Comparison of ENCODE assay signal across 14 cellular contexts in the genomic region with DNA sequence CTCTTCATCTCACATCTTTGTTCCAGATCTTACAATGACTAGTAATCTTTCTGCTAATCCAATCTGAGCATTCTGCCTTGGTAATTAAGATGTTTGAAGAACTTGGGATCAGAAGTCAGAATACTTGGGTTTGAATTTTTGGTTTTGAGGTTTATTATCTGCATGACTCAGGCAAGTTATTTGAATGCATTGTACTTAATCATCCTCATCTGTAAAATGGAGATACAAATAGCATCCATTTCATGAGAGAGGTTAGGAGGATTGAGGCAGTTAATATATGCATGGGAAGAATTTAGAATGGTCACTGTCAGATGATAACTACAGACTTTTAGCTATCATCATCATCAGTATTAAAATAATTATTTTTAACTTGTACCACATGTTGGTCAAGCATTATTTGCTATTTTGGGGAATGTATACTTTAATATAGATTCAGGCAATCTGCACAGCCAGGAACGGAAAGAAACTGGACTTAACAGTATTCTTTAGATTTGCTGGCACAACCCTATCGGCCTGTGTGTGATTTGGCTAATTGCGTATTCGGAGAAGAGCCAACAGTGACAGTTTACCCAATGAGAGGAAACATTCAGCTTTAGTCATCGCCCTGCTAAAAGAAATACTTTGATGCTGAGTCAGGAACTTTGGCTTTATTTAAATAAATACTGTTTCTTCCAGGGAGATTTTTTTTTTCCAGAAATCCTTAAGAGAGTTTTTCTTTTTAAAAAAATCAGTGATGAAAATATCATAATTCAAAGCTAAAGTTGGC.
DNase-seq lines count a peak whose midpoint lies in the region; ATAC-seq, FAIRE-seq and TF ChIP-seq lines count a peak whose summit lies in the region.
"Had no signal": no experiment of that assay in that cellular context is flagged by ENCODE, and none has a peak within 500 bp of the region (broad histone marks: within the 10 kb centered on the region; RNA-seq: fewer than 3 reads in every experiment).

No MANE protein-coding gene starts in this region.

- H3K4me2 ChIP-seq in astrocyte (ENCODE audit: low read length), result peak overlapping the region; percentile 46
- H3K4me2 ChIP-seq: BLaER1 had no signal

- no peak overlapping the region for H3K4me3 ChIP-seq in astrocyte (ENCODE audit: insufficient read depth, low read depth, low read length)
- H3K4me3 ChIP-seq: BLaER1 had no signal

- no peak overlapping the region for H3K27ac Mint-ChIP-seq in astrocyte (ENCODE audit: unreplicated experiment)
- H3K27ac Mint-ChIP-seq: activated naive CD4-positive, alpha-beta T cell treated with anti-CD3 and anti-CD28 coated beads for 36 hours had no signal

- no peak for TF ChIP-seq CTCF in astrocyte (IDR thresholded peaks at IDR 0.05; ENCODE audit: insufficient read depth, low read depth, low read length)

- DNase-seq in A172 (ENCODE audit: low spot score), result peak; percentile 91
- DNase-seq in HCEC 1CT, result peak; percentile 94
- DNase-seq in astrocyte (ENCODE audit: low read depth), result peak; percentile 97
- peak; percentile 95 for DNase-seq in iris pigment epithelial cell (ENCODE audit: low read depth)
- DNase-seq in COR-L47 (lab: John Stamatoyannopoulos, UW), result no peak
- no peak for DNase-seq in HEK293T (ENCODE audit: extremely low spot score)
- DNase-seq: activated naive CD4-positive, alpha-beta T cell treated with anti-CD3 and anti-CD28 coated beads for 36 hours; effector memory CD4-positive, alpha-beta T cell; kidney; Right ventricle myocardium superior had no signal

- no peak overlapping the region for H2AFZ ChIP-seq in astrocyte (ENCODE audit: low read depth, low read length)
- H2AFZ ChIP-seq: parathyroid adenoma had no signal

- H3K36me3 Mint-ChIP-seq in astrocyte (ENCODE audit: low read depth, unreplicated experiment), result no peaks in the 10 kb centered on the region

- POLR2A ChIA-PET in HEK293T (lab: Yijun Ruan, JAX), result no interaction called here

- H4K20me1 ChIP-seq in astrocyte (ENCODE audit: insufficient read depth, low read length), result no peaks in the 10 kb centered on the region
- H4K20me1 ChIP-seq: BLaER1 had no signal

- H3K4me1 Mint-ChIP-seq in astrocyte (ENCODE audit: low read depth, unreplicated experiment), result no peaks in the 10 kb centered on the region

- peak; percentile 80 for FAIRE-seq in astrocyte (lab: Jason Lieb, UNC)
- FAIRE-seq: kidney had no signal

- CTCF ChIA-PET in HEK293T (lab: Yijun Ruan, JAX), result no interaction called here

- no peak overlapping the region for H3K9ac ChIP-seq in astrocyte (ENCODE audit: low read length)
- H3K9ac ChIP-seq: BLaER1, parathyroid adenoma had no signal

- H3K36me3 ChIP-seq in astrocyte (ENCODE audit: insufficient read depth, low read length), result no peaks in the 10 kb centered on the region
- H3K36me3 ChIP-seq: BLaER1 had no signal

- H3K27ac ChIP-seq in astrocyte (ENCODE audit: low read depth, low read length), result peak overlapping the region; percentile 80
- H3K27ac ChIP-seq: BLaER1, parathyroid adenoma had no signal

- no peak overlapping the region for H3K4me3 Mint-ChIP-seq in astrocyte (ENCODE audit: unreplicated experiment)
- H3K4me3 Mint-ChIP-seq: activated naive CD4-positive, alpha-beta T cell treated with anti-CD3 and anti-CD28 coated beads for 36 hours had no signal

- no peaks in the 10 kb centered on the region for H3K79me2 ChIP-seq in astrocyte (ENCODE audit: insufficient read depth, low read length)
- H3K79me2 ChIP-seq: parathyroid adenoma had no signal

- ATAC-seq in GM18867 (IDR thresholded peaks at IDR 0.05; ENCODE audit: unreplicated experiment) (no peak), GM21526 (IDR thresholded peaks at IDR 0.05; ENCODE audit: low FRiP score, unreplicated experiment) (no peak)

- no peaks in the 10 kb centered on the region for H3K27me3 Mint-ChIP-seq in astrocyte (ENCODE audit: low read depth, unreplicated experiment)

- no peaks in the 10 kb centered on the region for H3K9me3 Mint-ChIP-seq in astrocyte (ENCODE audit: unreplicated experiment)

- no peaks in the 10 kb centered on the region for H3K9me3 ChIP-seq in astrocyte (ENCODE audit: insufficient read depth, low read depth, low read length)
- H3K9me3 ChIP-seq: BLaER1 had no signal

- H3K27me3 ChIP-seq in astrocyte (ENCODE audit: insufficient read depth, low read length), result peaks cover 5% of the 10 kb centered on the region
- H3K27me3 ChIP-seq: BLaER1 had no signal

- H3K4me1 ChIP-seq in astrocyte (ENCODE audit: insufficient read depth, low read length), result peaks cover 14% of the 10 kb centered on the region
- H3K4me1 ChIP-seq: BLaER1, parathyroid adenoma had no signal

TF ChIP-seq in HEK293T, 16 proteins besides CTCF, POLR2A, EP300 and RAD21:
- TF ChIP-seq SUZ12 (IDR thresholded peaks at IDR 0.05) (no peak), ELF4 (IDR thresholded peaks at IDR 0.05) (no peak)

Comparison
In these comparisons a context has a peak if more than half of its experiments do, and no peak if none do; other contexts are left out.
1. DNase-seq: peak in A172 (single experiment), HCEC 1CT (single experiment), astrocyte (single experiment) and iris pigment epithelial cell (single experiment); none in COR-L47 (single experiment) and HEK293T (single experiment).